ENCODE assay signal across 12 cellular contexts in genomic region chr12:109822951-109823411, GRCh38. TPM values are rescaled to one million over a fixed set of nuclear protein-coding genes. Genes with fewer than 3 reads are reported as not detected.
DNase-seq lines count a peak whose midpoint lies in the region; ATAC-seq, FAIRE-seq and TF ChIP-seq lines count a peak whose summit lies in the region.
"Had no signal": no experiment of that assay in that cellular context is flagged by ENCODE, and none has a peak within 500 bp of the region (broad histone marks: within the 10 kb centered on the region; RNA-seq: fewer than 3 reads in every experiment).

No MANE protein-coding gene starts in this region.

- H3K4me3 ChIP-seq in esophagus squamous epithelium (no peak overlapping the region), prostate gland (no peak overlapping the region)
- H3K4me3 ChIP-seq: SK-N-MC had no signal

- TF ChIP-seq CTCF in esophagus squamous epithelium (IDR thresholded peaks at IDR 0.05) (no peak), prostate gland (IDR thresholded peaks at IDR 0.05) (no peak)

- DNase-seq in HK-2 (ENCODE audit: unreplicated experiment) (peak; percentile 8), RCC 7860 (ENCODE audit: low spot score) (peak; percentile 13), esophagus squamous epithelium (lab: John Stamatoyannopoulos, UW) (no peak), prostate gland (ENCODE audit: low spot score) (peak; percentile 85)
- no peak for DNase-seq in stimulated activated CD8-positive, alpha-beta memory T cell treated with anti-CD3 and anti-CD28 coated beads, Interleukin-4, amount 100 ng/mL, for 48 hours
- DNase-seq: activated CD4-positive, CD25-positive, alpha-beta regulatory T cell treated with anti-CD3 and anti-CD28 coated beads, Interleukin-2, amount 50 U/mL, for 72 hours; activated T-cell treated with anti-CD3 and anti-CD28 coated beads, Interleukin-2, amount 50 U/mL, for 24 hours; NCI-H1092; NCI-H526 treated with DMSO at 0.1 percent for 48 hours had no signal

- intact Hi-C loops in esophagus squamous epithelium (cut with DNase I) (no loop called here), prostate gland (cut with DNase I) (no loop called here)

- H3K36me3 ChIP-seq in esophagus squamous epithelium (no peaks in the 10 kb centered on the region), prostate gland (no peaks in the 10 kb centered on the region)

- H3K27me3 ChIP-seq in esophagus squamous epithelium (peaks cover 0 to 6% (median 0%) of the 10 kb centered on the region in 4 donors), prostate gland (replicated peaks; ENCODE audit: insufficient read depth) (no peaks in the 10 kb centered on the region)

- H3K4me1 ChIP-seq in esophagus squamous epithelium (peaks cover 16 to 67% (median 29%) of the 10 kb centered on the region in 3 donors), prostate gland (replicated peaks) (no peaks in the 10 kb centered on the region)

- FAIRE-seq in RCC 7860 (lab: Jason Lieb, UNC): no peak

- no peak for ATAC-seq in GM21528 (IDR thresholded peaks at IDR 0.05; ENCODE audit: low FRiP score, unreplicated experiment)
- no peak for ATAC-seq in HG02798 (IDR thresholded peaks at IDR 0.05; ENCODE audit: poor library complexity, unreplicated experiment)

- TF ChIP-seq POLR2A in esophagus squamous epithelium (IDR thresholded peaks at IDR 0.05) (no peak), prostate gland (IDR thresholded peaks at IDR 0.05) (peak; percentile 3)

- H3K27ac ChIP-seq in esophagus squamous epithelium (peak overlapping the region; percentile 72 to 89 (median 77)), prostate gland (peak overlapping the region; percentile 43 to 50)
- H3K27ac ChIP-seq: SK-N-MC had no signal

- H3K9me3 ChIP-seq in esophagus squamous epithelium (no peaks in the 10 kb centered on the region), prostate gland (no peaks in the 10 kb centered on the region)

- WGBS in esophagus squamous epithelium, 2 donors: 39 to 40% methylated on average over 1 to 7 of the region's 15 CpGs
- 37% methylated on average over 11 of the region's 15 CpGs for WGBS in prostate gland

RNA-seq across cellular contexts. Expression of gene TRPV4, which starts 10.2 kb away (rescaled TPM):
- total RNA-seq in esophagus squamous epithelium (1 to 10 TPM; 2.8 to 7.5 (median 4.8) TPM), prostate gland (1 to 10 TPM; 4.6 to 8.0 TPM)

RNA-seq across cellular contexts. Expression of gene GLTP, which starts 57.4 kb away (rescaled TPM):
- 100 to 1,000 TPM; 315 to 901 (median 457) TPM for total RNA-seq in esophagus squamous epithelium
- 10 to 100 TPM; 67.2 to 87.1 TPM for total RNA-seq in prostate gland

Comparison
In these comparisons a context has a peak if more than half of its experiments do, and no peak if none do; other contexts are left out.
1. DNase-seq: peak in HK-2 (single experiment), RCC 7860 (single experiment) and prostate gland (single experiment); none in esophagus squamous epithelium (single experiment) and stimulated activated CD8-positive, alpha-beta memory T cell treated with anti-CD3 and anti-CD28 coated beads, Interleukin-4, amount 100 ng/mL, for 48 hours (single experiment).